In the genomic region with DNA sequence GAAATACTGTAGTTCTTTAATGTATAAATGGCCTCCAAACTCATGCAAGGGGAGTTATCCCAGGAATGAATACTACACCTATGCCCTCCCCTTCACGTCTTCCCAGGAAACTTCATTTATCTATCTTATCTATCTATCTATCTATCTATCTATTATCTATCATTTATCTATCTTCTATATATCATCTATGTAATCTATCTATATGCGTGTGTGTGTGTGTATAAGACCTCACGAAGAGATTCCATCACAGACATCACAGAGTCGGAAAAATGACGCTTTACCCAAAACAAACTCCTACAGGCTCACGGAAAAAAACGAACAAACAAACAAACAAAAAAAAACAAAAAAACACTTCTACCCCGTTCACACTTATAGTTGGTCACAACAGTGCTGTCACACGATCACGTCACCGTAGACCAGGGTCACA, we compare ENCODE assay signal across 8 cellular contexts. TPM values are rescaled to one million over a fixed set of nuclear protein-coding genes. Genes with fewer than 3 reads are reported as not detected.
A peak's percentile ranks its signal among the peaks of the same experiment; 100 is the strongest.
DNase-seq lines count a peak whose midpoint lies in the region; ATAC-seq and TF ChIP-seq lines count a peak whose summit lies in the region.

No MANE protein-coding gene starts in this region.

- ATAC-seq in SK-N-SH treated with all-trans-retinoic acid at 6 μM for 48 hours (peak; percentile 11), HG02840 (IDR thresholded peaks at IDR 0.05; ENCODE audit: low FRiP score, unreplicated experiment) (no peak)

- H3K4me3 ChIP-seq in GM08714 (ENCODE audit: low read length), result peak overlapping the region; percentile 92
- H3K4me3 ChIP-seq in fibroblast of the aortic adventitia (ENCODE audit: low read depth, low read length), result peak overlapping the region; percentile 99
- peak overlapping the region; percentile 98 for H3K4me3 ChIP-seq in retinal pigment epithelial cell (ENCODE audit: low read length)

- DNase-seq in fibroblast of the aortic adventitia (ENCODE audit: low read depth) (no peak), retinal pigment epithelial cell (ENCODE audit: low read depth) (no peak), DMS114 treated with DMSO at 0.1 percent for 48 hours (lab: John Stamatoyannopoulos, UW; ENCODE audit: unreplicated experiment) (no peak)
- DNase-seq in effector CD8-positive, alpha-beta T cell (lab: John Stamatoyannopoulos, UW), result no peak
- no peak for DNase-seq in stimulated activated CD4-positive, alpha-beta T cell treated with anti-CD3 and anti-CD28 coated beads, Interleukin-4, amount 100 ng/mL, for 24 hours

- TF ChIP-seq CTCF in fibroblast of the aortic adventitia (IDR thresholded peaks at IDR 0.05; ENCODE audit: insufficient read depth, low read length), result no peak
- no peak for TF ChIP-seq CTCF in retinal pigment epithelial cell (conservative IDR thresholded peaks at IDR 0.05; ENCODE audit: low read depth, low read length)

TF ChIP-seq in SK-N-SH treated with all-trans-retinoic acid at 6 μM for 48 hours, 23 proteins besides CTCF, POLR2A, EP300 and RAD21:
- TF ChIP-seq ESRRG (CRISPR knock-in tag; IDR thresholded peaks at IDR 0.05) (no peak), ZC3H10 (CRISPR knock-in tag; IDR thresholded peaks at IDR 0.05) (no peak), ZFP3 (CRISPR knock-in tag; IDR thresholded peaks at IDR 0.05) (no peak), CSDC2 (CRISPR knock-in tag; IDR thresholded peaks at IDR 0.05) (no peak), PPARA (CRISPR knock-in tag; IDR thresholded peaks at IDR 0.05; ENCODE audit: borderline replicate concordance) (no peak), ZNF70 (CRISPR knock-in tag; IDR thresholded peaks at IDR 0.05) (no peak)
- TF ChIP-seq, protein P1, sequence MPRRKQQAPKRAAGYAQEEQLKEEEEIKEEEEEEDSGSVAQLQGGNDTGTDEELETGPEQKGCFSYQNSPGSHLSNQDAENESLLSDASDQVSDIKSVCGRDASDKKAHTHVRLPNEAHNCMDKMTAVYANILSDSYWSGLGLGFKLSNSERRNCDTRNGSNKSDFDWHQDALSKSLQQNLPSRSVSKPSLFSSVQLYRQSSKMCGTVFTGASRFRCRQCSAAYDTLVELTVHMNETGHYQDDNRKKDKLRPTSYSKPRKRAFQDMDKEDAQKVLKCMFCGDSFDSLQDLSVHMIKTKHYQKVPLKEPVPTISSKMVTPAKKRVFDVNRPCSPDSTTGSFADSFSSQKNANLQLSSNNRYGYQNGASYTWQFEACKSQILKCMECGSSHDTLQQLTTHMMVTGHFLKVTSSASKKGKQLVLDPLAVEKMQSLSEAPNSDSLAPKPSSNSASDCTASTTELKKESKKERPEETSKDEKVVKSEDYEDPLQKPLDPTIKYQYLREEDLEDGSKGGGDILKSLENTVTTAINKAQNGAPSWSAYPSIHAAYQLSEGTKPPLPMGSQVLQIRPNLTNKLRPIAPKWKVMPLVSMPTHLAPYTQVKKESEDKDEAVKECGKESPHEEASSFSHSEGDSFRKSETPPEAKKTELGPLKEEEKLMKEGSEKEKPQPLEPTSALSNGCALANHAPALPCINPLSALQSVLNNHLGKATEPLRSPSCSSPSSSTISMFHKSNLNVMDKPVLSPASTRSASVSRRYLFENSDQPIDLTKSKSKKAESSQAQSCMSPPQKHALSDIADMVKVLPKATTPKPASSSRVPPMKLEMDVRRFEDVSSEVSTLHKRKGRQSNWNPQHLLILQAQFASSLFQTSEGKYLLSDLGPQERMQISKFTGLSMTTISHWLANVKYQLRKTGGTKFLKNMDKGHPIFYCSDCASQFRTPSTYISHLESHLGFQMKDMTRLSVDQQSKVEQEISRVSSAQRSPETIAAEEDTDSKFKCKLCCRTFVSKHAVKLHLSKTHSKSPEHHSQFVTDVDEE (CRISPR knock-in tag; IDR thresholded peaks at IDR 0.05), result no peak

RNA-seq across cellular contexts. Expression of a gene that starts 0.5 kb away (rescaled TPM):
- total RNA-seq in fibroblast of the aortic adventitia (ENCODE audit: low replicate concordance), result 10.5 TPM in 2 replicates

RNA-seq across cellular contexts. Expression of a gene that starts 32.5 kb away (rescaled TPM):
- total RNA-seq in fibroblast of the aortic adventitia (ENCODE audit: low replicate concordance), result 4.6 and 17.7 TPM in 2 replicates

RNA-seq across cellular contexts. Expression of a gene that starts 44.5 kb away (rescaled TPM):
- total RNA-seq in fibroblast of the aortic adventitia (ENCODE audit: low replicate concordance), result 9.0 and 23.9 TPM in 2 replicates
